10 cellular contexts compared by ENCODE assay signal in the genomic region with DNA sequence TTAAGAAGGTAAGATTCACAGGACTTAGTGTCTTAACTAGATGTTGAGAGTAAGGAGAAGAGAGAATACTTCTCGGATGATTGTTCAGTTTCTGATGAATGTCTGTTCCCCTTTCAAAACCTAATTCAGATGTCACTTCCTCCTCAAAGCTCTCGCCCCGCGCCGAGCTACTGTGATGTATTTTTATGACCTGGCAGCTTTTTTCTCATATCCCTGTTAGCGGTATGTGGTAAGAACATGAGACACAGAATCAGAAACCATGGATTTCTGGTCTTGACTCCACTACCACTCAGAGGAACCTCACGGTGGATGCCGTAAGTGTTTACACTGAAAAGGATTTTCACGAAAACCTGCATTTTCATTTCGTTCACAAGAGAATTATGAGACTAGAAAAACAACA. TPM values are rescaled to one million over a fixed set of nuclear protein-coding genes. Genes with fewer than 3 reads are reported as not detected.
DNase-seq lines count a peak whose midpoint lies in the region; ATAC-seq and TF ChIP-seq lines count a peak whose summit lies in the region.
"Had no signal": no experiment of that assay in that cellular context is flagged by ENCODE, and none has a peak within 500 bp of the region (broad histone marks: within the 10 kb centered on the region; RNA-seq: fewer than 3 reads in every experiment).

No MANE protein-coding gene starts in this region.

- ATAC-seq in HG03108 (IDR thresholded peaks at IDR 0.05; ENCODE audit: unreplicated experiment) = peak; percentile 73
- ATAC-seq in naive B cell (ENCODE audit: low read depth in 2 of 2) = peak; percentile 96 to 97
- no peak for ATAC-seq in GM23338
- no peak for ATAC-seq in foreskin keratinocyte
- ATAC-seq: A549, Panc1 had no signal

- H3K4me1 Mint-ChIP-seq in naive B cell (peaks cover 34 to 55% (median 43%) of the 10 kb centered on the region in 3 donors), GM23338 (peaks cover 7% of the 10 kb centered on the region; the same call in 2 of the 3 replicates)

- H3K27me3 ChIP-seq in GM23338 (ENCODE audit: insufficient read depth) = no peaks in the 10 kb centered on the region
- H3K27me3 ChIP-seq in foreskin keratinocyte = no peaks in the 10 kb centered on the region

- H3K36me3 ChIP-seq in GM23338 (ENCODE audit: insufficient read depth) = no peaks in the 10 kb centered on the region

- H3K9me2 ChIP-seq in GM23338 (ENCODE audit: insufficient read depth) = no peaks in the 10 kb centered on the region

- H3K4me2 ChIP-seq in GM23338 = no peak overlapping the region
- H3K4me2 ChIP-seq: A549 had no signal

- no peak overlapping the region for H3K4me3 ChIP-seq in GM23338
- H3K4me3 ChIP-seq: A549 had no signal

- no peaks in the 10 kb centered on the region for H4K20me1 ChIP-seq in GM23338 (replicated peaks; ENCODE audit: insufficient read depth)

- H3K27ac ChIP-seq in GM23338 (ENCODE audit: low read depth) = no peak overlapping the region
- no peak overlapping the region for H3K27ac ChIP-seq in foreskin keratinocyte
- H3K27ac ChIP-seq: A549 had no signal

- peak overlapping the region; percentile 22 to 82 (median 68) for H3K4me3 Mint-ChIP-seq in naive B cell
- H3K4me3 Mint-ChIP-seq in GM23338 = no peak overlapping the region

- no peak overlapping the region for H2AFZ ChIP-seq in GM23338

- DNase-seq in activated CD4-positive, alpha-beta T cell treated with anti-CD3 and anti-CD28 coated beads for 24 hours (ENCODE audit: low read depth in 2 of 2) = peak; percentile 19 to 34
- no peak for DNase-seq in activated CD4-positive, alpha-beta T cell treated with anti-CD3 and anti-CD28 coated beads for 1 hour
- DNase-seq in activated CD4-positive, alpha-beta T cell treated with anti-CD3 and anti-CD28 coated beads for 4 hours = peak; percentile 31 to 36
- DNase-seq in naive B cell = peak; percentile 80
- DNase-seq in GM23338 (ENCODE audit: low spot score) = no peak
- no peak for DNase-seq in foreskin keratinocyte
- no peak for DNase-seq in SW 1271 (lab: John Stamatoyannopoulos, UW)

- no peaks in the 10 kb centered on the region for H3K36me3 Mint-ChIP-seq in naive B cell
- H3K36me3 Mint-ChIP-seq in GM23338 (ENCODE audit: low read depth) = no peaks in the 10 kb centered on the region; the same call in 2 of the 3 replicates

- H3K9me3 Mint-ChIP-seq in naive B cell = no peaks in the 10 kb centered on the region
- H3K9me3 Mint-ChIP-seq in GM23338 = no peaks in the 10 kb centered on the region

- H3K27ac Mint-ChIP-seq in naive B cell (peak overlapping the region; percentile 24 to 97 (median 94)), GM23338 (no peak overlapping the region)

- H3K79me2 ChIP-seq in GM23338 (replicated peaks; ENCODE audit: insufficient read depth) = no peaks in the 10 kb centered on the region

- TF ChIP-seq CTCF in GM23338 (conservative IDR thresholded peaks at IDR 0.05; ENCODE audit: low read depth in 2 of 2) (no peak), foreskin keratinocyte (conservative IDR thresholded peaks at IDR 0.05) (no peak)

- H3K4me1 ChIP-seq in GM23338 (ENCODE audit: insufficient read depth) (no peaks in the 10 kb centered on the region), foreskin keratinocyte (no peaks in the 10 kb centered on the region)
- H3K4me1 ChIP-seq: A549 had no signal

- H3K27me3 Mint-ChIP-seq in naive B cell (no peaks in the 10 kb centered on the region), GM23338 (ENCODE audit: insufficient read depth, low read depth, poor library complexity) (peaks cover 4% of the 10 kb centered on the region)

- H3F3A ChIP-seq in GM23338 (replicated peaks; ENCODE audit: low read depth) = 0 out of 2 replicates have a peak, but pooled peaks cover 5% of the 10 kb centered on the region

TF ChIP-seq in GM23338, 12 proteins besides CTCF, POLR2A, EP300 and RAD21 (continues in another document):
- TF ChIP-seq JUNB (IDR thresholded peaks at IDR 0.05; ENCODE audit: unreplicated experiment) (no peak), ZNF114 (CRISPR knock-in tag; IDR thresholded peaks at IDR 0.05) (no peak), EZH2phosphoT487 (IDR thresholded peaks at IDR 0.05; ENCODE audit: unreplicated experiment) (no peak), POLR2AphosphoS5 (IDR thresholded peaks at IDR 0.05; ENCODE audit: low read depth) (no peak), EZH2 (IDR thresholded peaks at IDR 0.05; ENCODE audit: low read depth, unreplicated experiment) (no peak)
- TF ChIP-seq, protein P1, sequence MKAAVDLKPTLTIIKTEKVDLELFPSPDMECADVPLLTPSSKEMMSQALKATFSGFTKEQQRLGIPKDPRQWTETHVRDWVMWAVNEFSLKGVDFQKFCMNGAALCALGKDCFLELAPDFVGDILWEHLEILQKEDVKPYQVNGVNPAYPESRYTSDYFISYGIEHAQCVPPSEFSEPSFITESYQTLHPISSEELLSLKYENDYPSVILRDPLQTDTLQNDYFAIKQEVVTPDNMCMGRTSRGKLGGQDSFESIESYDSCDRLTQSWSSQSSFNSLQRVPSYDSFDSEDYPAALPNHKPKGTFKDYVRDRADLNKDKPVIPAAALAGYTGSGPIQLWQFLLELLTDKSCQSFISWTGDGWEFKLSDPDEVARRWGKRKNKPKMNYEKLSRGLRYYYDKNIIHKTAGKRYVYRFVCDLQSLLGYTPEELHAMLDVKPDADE (IDR thresholded peaks at IDR 0.05) = no peak
- TF ChIP-seq, protein P2, sequence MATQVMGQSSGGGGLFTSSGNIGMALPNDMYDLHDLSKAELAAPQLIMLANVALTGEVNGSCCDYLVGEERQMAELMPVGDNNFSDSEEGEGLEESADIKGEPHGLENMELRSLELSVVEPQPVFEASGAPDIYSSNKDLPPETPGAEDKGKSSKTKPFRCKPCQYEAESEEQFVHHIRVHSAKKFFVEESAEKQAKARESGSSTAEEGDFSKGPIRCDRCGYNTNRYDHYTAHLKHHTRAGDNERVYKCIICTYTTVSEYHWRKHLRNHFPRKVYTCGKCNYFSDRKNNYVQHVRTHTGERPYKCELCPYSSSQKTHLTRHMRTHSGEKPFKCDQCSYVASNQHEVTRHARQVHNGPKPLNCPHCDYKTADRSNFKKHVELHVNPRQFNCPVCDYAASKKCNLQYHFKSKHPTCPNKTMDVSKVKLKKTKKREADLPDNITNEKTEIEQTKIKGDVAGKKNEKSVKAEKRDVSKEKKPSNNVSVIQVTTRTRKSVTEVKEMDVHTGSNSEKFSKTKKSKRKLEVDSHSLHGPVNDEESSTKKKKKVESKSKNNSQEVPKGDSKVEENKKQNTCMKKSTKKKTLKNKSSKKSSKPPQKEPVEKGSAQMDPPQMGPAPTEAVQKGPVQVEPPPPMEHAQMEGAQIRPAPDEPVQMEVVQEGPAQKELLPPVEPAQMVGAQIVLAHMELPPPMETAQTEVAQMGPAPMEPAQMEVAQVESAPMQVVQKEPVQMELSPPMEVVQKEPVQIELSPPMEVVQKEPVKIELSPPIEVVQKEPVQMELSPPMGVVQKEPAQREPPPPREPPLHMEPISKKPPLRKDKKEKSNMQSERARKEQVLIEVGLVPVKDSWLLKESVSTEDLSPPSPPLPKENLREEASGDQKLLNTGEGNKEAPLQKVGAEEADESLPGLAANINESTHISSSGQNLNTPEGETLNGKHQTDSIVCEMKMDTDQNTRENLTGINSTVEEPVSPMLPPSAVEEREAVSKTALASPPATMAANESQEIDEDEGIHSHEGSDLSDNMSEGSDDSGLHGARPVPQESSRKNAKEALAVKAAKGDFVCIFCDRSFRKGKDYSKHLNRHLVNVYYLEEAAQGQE (IDR thresholded peaks at IDR 0.05; ENCODE audit: unreplicated experiment) = no peak

RNA-seq across cellular contexts. Expression of a gene that starts 48.4 kb away (rescaled TPM):
- polyA plus RNA-seq in naive B cell (ENCODE audit: low read depth in 6 of 6) (10 to 100 TPM in 1 of 6 donors, 1 to 10 TPM in 5; 6.6 to 12.0 (median 7.2) TPM), GM23338 (2016; fragmentation: Nextera tagmentation; extraction: Ambion mirVana) (33.8 and 39.9 TPM in 2 replicates), foreskin keratinocyte (7.5 and 9.4 TPM in 2 replicates)
- total RNA-seq in GM23338 (2014; rRNA removed; shearing (Covaris generic)) = 43.1 and 44.3 TPM in 2 replicates
- total RNA-seq in foreskin keratinocyte = 13.5 and 15.5 TPM in 2 replicates

Comparison
In these comparisons a context has a peak if more than half of its experiments do, and no peak if none do; other contexts are left out.
1. DNase-seq: peak in activated CD4-positive, alpha-beta T cell treated with anti-CD3 and anti-CD28 coated beads for 24 hours (2 of 2), activated CD4-positive, alpha-beta T cell treated with anti-CD3 and anti-CD28 coated beads for 4 hours (2 of 2) and naive B cell (single experiment); none in activated CD4-positive, alpha-beta T cell treated with anti-CD3 and anti-CD28 coated beads for 1 hour (single experiment), GM23338 (single experiment), foreskin keratinocyte (0 of 2) and SW 1271 (0 of 2).
2. ATAC-seq: peak in HG03108 (single experiment) and naive B cell (2 of 2); none in GM23338 (single experiment) and foreskin keratinocyte (single experiment).